ENCODE assay signal across 12 cellular contexts in the genomic region with DNA sequence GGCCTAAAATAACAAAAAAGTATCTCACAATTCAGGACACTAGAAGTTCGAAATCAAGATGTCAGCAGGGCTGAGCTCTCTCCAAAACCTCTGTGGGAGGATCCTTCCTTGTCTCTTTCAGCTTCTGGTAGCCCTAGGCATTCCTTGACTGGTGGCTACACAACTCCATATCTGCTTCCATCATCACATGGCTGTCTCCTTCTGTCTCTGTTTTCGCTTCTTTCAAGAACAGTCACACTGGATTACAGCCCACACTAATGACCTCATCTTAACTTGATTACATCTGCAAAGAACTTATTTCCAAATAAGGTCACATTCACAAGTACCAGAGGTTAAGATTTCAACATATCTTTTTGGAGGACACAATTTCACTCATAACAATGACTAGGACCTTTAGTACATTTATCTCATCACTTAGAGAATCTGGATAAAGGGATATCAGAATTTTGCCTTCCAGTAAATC.
DNase-seq lines count a peak whose midpoint lies in the region; ATAC-seq and TF ChIP-seq lines count a peak whose summit lies in the region.
"Had no signal": no experiment of that assay in that cellular context is flagged by ENCODE, and none has a peak within 500 bp of the region (broad histone marks: within the 10 kb centered on the region; RNA-seq: fewer than 3 reads in every experiment).

No MANE protein-coding gene starts in this region.

- no peak overlapping the region for H3K4me2 ChIP-seq in smooth muscle cell

- intact Hi-C loops in left cardiac atrium (cut with DNase I) = no loop called here

- H3F3A ChIP-seq in smooth muscle cell (ENCODE audit: low read depth) = peaks cover 4% of the 10 kb centered on the region

- peak overlapping the region; percentile 22 for H2AFZ ChIP-seq in smooth muscle cell (ENCODE audit: low read depth)

- no peak for TF ChIP-seq CTCF in smooth muscle cell (IDR thresholded peaks at IDR 0.05; ENCODE audit: borderline replicate concordance, insufficient read depth, poor library complexity, severe bottlenecking)

- H3K4me1 ChIP-seq in smooth muscle cell (ENCODE audit: low read depth) = no peaks in the 10 kb centered on the region

- no peaks in the 10 kb centered on the region for H3K27me3 ChIP-seq in smooth muscle cell (ENCODE audit: low read depth)

- 39% methylated on average over 2 of the region's 2 CpGs for WGBS in smooth muscle cell (ENCODE audit: low lambda C conversion rate)

- H3K27ac ChIP-seq in smooth muscle cell (ENCODE audit: low read depth) = peak overlapping the region; percentile 66

- H3K9me3 ChIP-seq in smooth muscle cell (replicated peaks; ENCODE audit: low read depth) = no peaks in the 10 kb centered on the region

- no peaks in the 10 kb centered on the region for H3K36me3 ChIP-seq in smooth muscle cell (ENCODE audit: low read depth)

- H3K79me2 ChIP-seq in smooth muscle cell (ENCODE audit: low read depth) = no peaks in the 10 kb centered on the region

- no peak overlapping the region for H3K9ac ChIP-seq in smooth muscle cell (ENCODE audit: low read depth)

- DNase-seq in H4 (ENCODE audit: low spot score) (peak; percentile 79), amniotic stem cell (lab: John Stamatoyannopoulos, UW) (peak; percentile 38), left cardiac atrium (no peak), smooth muscle cell (lab: John Stamatoyannopoulos, UW; ENCODE audit: unreplicated experiment) (no peak), NCI-H187 (lab: John Stamatoyannopoulos, UW) (no peak)
- DNase-seq in stimulated activated CD4-positive, alpha-beta T cell treated with anti-CD3 and anti-CD28 coated beads, Interleukin-4, amount 100 ng/mL, for 24 hours = no peak
- DNase-seq: activated CD4-positive, alpha-beta T cell treated with anti-CD3 and anti-CD28 coated beads for 4 hours; activated gamma-delta T cell treated with Interleukin-2 at 50 U/mL for 16 hours; effector CD8-positive, alpha-beta T cell; NCI-H524; stimulated activated CD4-positive, alpha-beta T cell treated with anti-CD3 and anti-CD28 coated beads, Interleukin-4, amount 100 ng/mL, for 1 hour had no signal

- no peaks in the 10 kb centered on the region for H4K20me1 ChIP-seq in smooth muscle cell (ENCODE audit: low read depth)

- ATAC-seq in left cardiac atrium = peak; percentile 23 to 58
- ATAC-seq in GM21367 (IDR thresholded peaks at IDR 0.05; ENCODE audit: unreplicated experiment) = no peak

- H3K4me3 ChIP-seq in smooth muscle cell = no peak overlapping the region

Comparison
In these comparisons a context has a peak if more than half of its experiments do, and no peak if none do; other contexts are left out.
1. DNase-seq: peak in H4 (single experiment) and amniotic stem cell (single experiment); none in left cardiac atrium (single experiment), smooth muscle cell (single experiment), stimulated activated CD4-positive, alpha-beta T cell treated with anti-CD3 and anti-CD28 coated beads, Interleukin-4, amount 100 ng/mL, for 24 hours (single experiment) and NCI-H187 (0 of 2).